Comparison of ENCODE assay signal across 8 cellular contexts in genomic region chr5:39714036-39714698, GRCh38.
A peak's percentile ranks its signal among the peaks of the same experiment; 100 is the strongest.
DNase-seq lines count a peak whose midpoint lies in the region; ATAC-seq and TF ChIP-seq lines count a peak whose summit lies in the region.

No MANE protein-coding gene starts in this region.

- TF ChIP-seq CTCF in AG04449 (IDR thresholded peaks at IDR 0.05; ENCODE audit: insufficient read depth, low read length, missing control alignments) (peak; percentile 65), GM13976 (IDR thresholded peaks at IDR 0.05; ENCODE audit: borderline replicate concordance, control extremely low read depth, extremely low read depth, insufficient read depth, missing control alignments) (peak; percentile 46)

- H3K4me1 Mint-ChIP-seq in activated CD4-positive, alpha-beta memory T cell treated with anti-CD3 and anti-CD28 coated beads for 36 hours (ENCODE audit: low read depth), result no peaks in the 10 kb centered on the region

- no peaks in the 10 kb centered on the region for H3K9me3 Mint-ChIP-seq in activated CD4-positive, alpha-beta memory T cell treated with anti-CD3 and anti-CD28 coated beads for 36 hours

- intact Hi-C loops in activated CD4-positive, alpha-beta memory T cell treated with anti-CD3 and anti-CD28 coated beads for 36 hours (cut with micrococcal nuclease), result loop anchor here (1.0 to 10.0 kb wide), 3 partner anchors 671 to 1165 kb away; no protein-coding TSS in a partner anchor

- no peak overlapping the region for H3K4me3 Mint-ChIP-seq in activated CD4-positive, alpha-beta memory T cell treated with anti-CD3 and anti-CD28 coated beads for 36 hours

- POLR2A ChIA-PET in AG04449 (lab: Yijun Ruan, JAX), result no interaction called here
- POLR2A ChIA-PET in activated CD4-positive, alpha-beta memory T cell treated with anti-CD3 and anti-CD28 coated beads for 36 hours (lab: Charles Lee), result no interaction called here

- H3K27me3 Mint-ChIP-seq in activated CD4-positive, alpha-beta memory T cell treated with anti-CD3 and anti-CD28 coated beads for 36 hours, result no peaks in the 10 kb centered on the region

- H3K27ac Mint-ChIP-seq in activated CD4-positive, alpha-beta memory T cell treated with anti-CD3 and anti-CD28 coated beads for 36 hours, result no peak overlapping the region

- no peak overlapping the region for H3K4me3 ChIP-seq in AG04449 (ENCODE audit: low read depth, low read length)

- CTCF ChIA-PET in AG04449 (lab: Yijun Ruan, JAX), result interaction anchor here (0.8 to 7.0 kb wide), 32 partner anchors 9 to 1144 kb away, joined by 3 to 76 read pairs (median 4); no protein-coding TSS in a partner anchor
- CTCF ChIA-PET in activated CD4-positive, alpha-beta memory T cell treated with anti-CD3 and anti-CD28 coated beads for 36 hours (lab: Charles Lee), result interaction anchor here (0.7 to 1.9 kb wide), 13 partner anchors 12 to 1133 kb away, joined by 3 to 10 read pairs (median 4); no protein-coding TSS in a partner anchor

- H3K36me3 Mint-ChIP-seq in activated CD4-positive, alpha-beta memory T cell treated with anti-CD3 and anti-CD28 coated beads for 36 hours, result no peaks in the 10 kb centered on the region

- no peak for DNase-seq in AG04449 (ENCODE audit: low read depth, low spot score)
- peak; percentile 24 for DNase-seq in GM13976 (ENCODE audit: low spot score)
- peak; percentile 34 for DNase-seq in NCI-H226
- DNase-seq in activated CD4-positive, alpha-beta memory T cell treated with anti-CD3 and anti-CD28 coated beads for 36 hours, result peak; percentile 29
- DNase-seq in foreskin melanocyte, result peak; percentile 69
- DNase-seq in pons (ENCODE audit: low spot score), result peak; percentile 55
- no peak for DNase-seq in C1 segment of cervical spinal cord (lab: John Stamatoyannopoulos, UW)

- ATAC-seq in HG03045 (IDR thresholded peaks at IDR 0.05; ENCODE audit: unreplicated experiment), result no peak

- in situ Hi-C loops in GM13976 (cut with MboI; ENCODE audit: low sequenced_read_pairs, unreplicated experiment), result loop anchor here (25.0 kb wide), 1 partner anchor 973 kb away; the partner anchor contains the start of gene PTGER4

Comparison
In these comparisons a context has a peak if more than half of its experiments do, and no peak if none do; other contexts are left out.
1. DNase-seq: peak in GM13976 (single experiment), NCI-H226 (single experiment), activated CD4-positive, alpha-beta memory T cell treated with anti-CD3 and anti-CD28 coated beads for 36 hours (single experiment), foreskin melanocyte (single experiment) and pons (single experiment); none in AG04449 (single experiment) and C1 segment of cervical spinal cord (0 of 14).